ENCODE assay signal across 1 cellular context in genomic region chr1:235866913-235867850, GRCh38.
TF ChIP-seq lines count a peak whose summit lies in the region.

No MANE protein-coding gene starts in this region.

TF ChIP-seq in K562, 482 proteins besides CTCF, POLR2A, EP300 and RAD21 (continued from another document and continues in another):
- TF ChIP-seq, protein P1, sequence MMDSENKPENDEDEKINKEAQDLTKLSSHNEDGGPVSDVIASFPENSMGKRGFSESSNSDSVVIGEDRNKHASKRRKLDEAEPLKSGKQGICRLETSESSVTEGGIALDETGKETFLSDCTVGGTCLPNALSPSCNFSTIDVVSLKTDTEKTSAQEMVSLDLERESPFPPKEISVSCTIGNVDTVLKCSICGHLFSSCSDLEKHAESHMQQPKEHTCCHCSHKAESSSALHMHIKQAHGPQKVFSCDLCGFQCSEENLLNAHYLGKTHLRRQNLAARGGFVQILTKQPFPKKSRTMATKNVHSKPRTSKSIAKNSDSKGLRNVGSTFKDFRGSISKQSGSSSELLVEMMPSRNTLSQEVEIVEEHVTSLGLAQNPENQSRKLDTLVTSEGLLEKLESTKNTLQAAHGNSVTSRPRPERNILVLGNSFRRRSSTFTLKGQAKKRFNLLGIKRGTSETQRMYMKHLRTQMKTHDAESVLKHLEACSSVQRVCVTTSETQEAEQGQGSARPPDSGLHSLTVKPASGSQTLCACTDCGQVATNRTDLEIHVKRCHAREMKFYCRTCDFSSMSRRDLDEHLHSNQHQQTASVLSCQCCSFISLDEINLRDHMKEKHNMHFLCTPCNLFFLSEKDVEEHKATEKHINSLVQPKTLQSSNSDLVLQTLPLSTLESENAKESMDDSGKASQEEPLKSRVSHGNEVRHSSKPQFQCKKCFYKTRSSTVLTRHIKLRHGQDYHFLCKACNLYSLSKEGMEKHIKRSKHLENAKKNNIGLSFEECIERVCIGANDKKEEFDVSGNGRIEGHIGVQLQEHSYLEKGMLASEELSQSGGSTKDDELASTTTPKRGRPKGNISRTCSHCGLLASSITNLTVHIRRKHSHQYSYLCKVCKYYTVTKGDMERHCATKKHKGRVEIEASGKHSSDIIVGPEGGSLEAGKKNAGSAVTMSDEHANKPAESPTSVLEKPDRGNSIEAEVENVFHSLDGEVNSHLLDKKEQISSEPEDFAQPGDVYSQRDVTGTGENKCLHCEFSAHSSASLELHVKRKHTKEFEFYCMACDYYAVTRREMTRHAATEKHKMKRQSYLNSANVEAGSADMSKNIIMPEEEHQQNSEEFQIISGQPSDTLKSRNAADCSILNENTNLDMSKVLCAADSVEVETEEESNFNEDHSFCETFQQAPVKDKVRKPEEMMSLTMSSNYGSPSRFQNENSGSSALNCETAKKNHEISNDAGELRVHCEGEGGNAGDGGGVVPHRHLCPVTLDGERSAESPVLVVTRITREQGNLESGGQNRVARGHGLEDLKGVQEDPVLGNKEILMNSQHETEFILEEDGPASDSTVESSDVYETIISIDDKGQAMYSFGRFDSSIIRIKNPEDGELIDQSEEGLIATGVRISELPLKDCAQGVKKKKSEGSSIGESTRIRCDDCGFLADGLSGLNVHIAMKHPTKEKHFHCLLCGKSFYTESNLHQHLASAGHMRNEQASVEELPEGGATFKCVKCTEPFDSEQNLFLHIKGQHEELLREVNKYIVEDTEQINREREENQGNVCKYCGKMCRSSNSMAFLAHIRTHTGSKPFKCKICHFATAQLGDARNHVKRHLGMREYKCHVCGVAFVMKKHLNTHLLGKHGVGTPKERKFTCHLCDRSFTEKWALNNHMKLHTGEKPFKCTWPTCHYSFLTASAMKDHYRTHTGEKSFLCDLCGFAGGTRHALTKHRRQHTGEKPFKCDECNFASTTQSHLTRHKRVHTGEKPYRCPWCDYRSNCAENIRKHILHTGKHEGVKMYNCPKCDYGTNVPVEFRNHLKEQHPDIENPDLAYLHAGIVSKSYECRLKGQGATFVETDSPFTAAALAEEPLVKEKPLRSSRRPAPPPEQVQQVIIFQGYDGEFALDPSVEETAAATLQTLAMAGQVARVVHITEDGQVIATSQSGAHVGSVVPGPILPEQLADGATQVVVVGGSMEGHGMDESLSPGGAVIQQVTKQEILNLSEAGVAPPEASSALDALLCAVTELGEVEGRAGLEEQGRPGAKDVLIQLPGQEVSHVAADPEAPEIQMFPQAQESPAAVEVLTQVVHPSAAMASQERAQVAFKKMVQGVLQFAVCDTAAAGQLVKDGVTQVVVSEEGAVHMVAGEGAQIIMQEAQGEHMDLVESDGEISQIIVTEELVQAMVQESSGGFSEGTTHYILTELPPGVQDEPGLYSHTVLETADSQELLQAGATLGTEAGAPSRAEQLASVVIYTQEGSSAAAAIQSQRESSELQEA (IDR thresholded peaks at IDR 0.05; ENCODE audit: low read depth), result no peak
- peak in 1 of 3 experiments; percentile 26 for TF ChIP-seq YY1 (IDR thresholded peaks at IDR 0.05; ENCODE audit: borderline replicate concordance in 1 of 3, control insufficient read depth in 1 of 3, extremely low read depth in 1 of 3, insufficient read depth in 3 of 3, insufficient read length in 1 of 3, insufficient replicate concordance in 2 of 3, low read depth in 1 of 3, low read length in 2 of 3)
- TF ChIP-seq JUND (IDR thresholded peaks at IDR 0.05; ENCODE audit: borderline replicate concordance, low read depth, low read length), result peak; percentile 23; the same call in 1 of the 2 replicates
- TF ChIP-seq JUND (tag; IDR thresholded peaks at IDR 0.05; ENCODE audit: borderline replicate concordance, low read depth, low read length), result no peak
- TF ChIP-seq, protein P2, sequence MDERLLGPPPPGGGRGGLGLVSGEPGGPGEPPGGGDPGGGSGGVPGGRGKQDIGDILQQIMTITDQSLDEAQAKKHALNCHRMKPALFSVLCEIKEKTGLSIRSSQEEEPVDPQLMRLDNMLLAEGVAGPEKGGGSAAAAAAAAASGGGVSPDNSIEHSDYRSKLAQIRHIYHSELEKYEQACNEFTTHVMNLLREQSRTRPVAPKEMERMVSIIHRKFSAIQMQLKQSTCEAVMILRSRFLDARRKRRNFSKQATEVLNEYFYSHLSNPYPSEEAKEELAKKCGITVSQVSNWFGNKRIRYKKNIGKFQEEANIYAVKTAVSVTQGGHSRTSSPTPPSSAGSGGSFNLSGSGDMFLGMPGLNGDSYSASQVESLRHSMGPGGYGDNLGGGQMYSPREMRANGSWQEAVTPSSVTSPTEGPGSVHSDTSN (CRISPR knock-in tag; IDR thresholded peaks at IDR 0.05; ENCODE audit: low read depth), result no peak
- TF ChIP-seq, protein P2 (tag; conservative IDR thresholded peaks at IDR 0.05; ENCODE audit: low read depth), result no peak
- TF ChIP-seq CHCHD3 (CRISPR knock-in tag; IDR thresholded peaks at IDR 0.05), result 0 out of 2 replicates have a peak, but pooled peaks have one; percentile 27
- TF ChIP-seq HBP1 (CRISPR knock-in tag; IDR thresholded peaks at IDR 0.05), result 0 out of 2 replicates have a peak, but pooled peaks have one; percentile 8
- TF ChIP-seq ZBTB7A (IDR thresholded peaks at IDR 0.05; ENCODE audit: borderline replicate concordance, control insufficient read depth, low read depth, low read length), result peak; percentile 96
- peak; percentile 14; the same call in 1 of the 2 replicates for TF ChIP-seq TEAD4 (IDR thresholded peaks at IDR 0.05; ENCODE audit: low read length)
- TF ChIP-seq TEAD4 (CRISPR knock-in tag; IDR thresholded peaks at IDR 0.05; ENCODE audit: borderline replicate concordance), result no peak
- no peak for TF ChIP-seq ZNF655 (CRISPR knock-in tag; IDR thresholded peaks at IDR 0.05)
- TF ChIP-seq, protein P3, sequence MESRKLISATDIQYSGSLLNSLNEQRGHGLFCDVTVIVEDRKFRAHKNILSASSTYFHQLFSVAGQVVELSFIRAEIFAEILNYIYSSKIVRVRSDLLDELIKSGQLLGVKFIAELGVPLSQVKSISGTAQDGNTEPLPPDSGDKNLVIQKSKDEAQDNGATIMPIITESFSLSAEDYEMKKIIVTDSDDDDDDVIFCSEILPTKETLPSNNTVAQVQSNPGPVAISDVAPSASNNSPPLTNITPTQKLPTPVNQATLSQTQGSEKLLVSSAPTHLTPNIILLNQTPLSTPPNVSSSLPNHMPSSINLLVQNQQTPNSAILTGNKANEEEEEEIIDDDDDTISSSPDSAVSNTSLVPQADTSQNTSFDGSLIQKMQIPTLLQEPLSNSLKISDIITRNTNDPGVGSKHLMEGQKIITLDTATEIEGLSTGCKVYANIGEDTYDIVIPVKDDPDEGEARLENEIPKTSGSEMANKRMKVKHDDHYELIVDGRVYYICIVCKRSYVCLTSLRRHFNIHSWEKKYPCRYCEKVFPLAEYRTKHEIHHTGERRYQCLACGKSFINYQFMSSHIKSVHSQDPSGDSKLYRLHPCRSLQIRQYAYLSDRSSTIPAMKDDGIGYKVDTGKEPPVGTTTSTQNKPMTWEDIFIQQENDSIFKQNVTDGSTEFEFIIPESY (CRISPR knock-in tag; IDR thresholded peaks at IDR 0.05), result no peak
- no peak for TF ChIP-seq ARID3A (IDR thresholded peaks at IDR 0.05; ENCODE audit: borderline replicate concordance, low read depth, low read length)
- TF ChIP-seq CREB5 (CRISPR knock-in tag; IDR thresholded peaks at IDR 0.05), result no peak
- TF ChIP-seq POLR2H (tag; IDR thresholded peaks at IDR 0.05; ENCODE audit: low read depth), result peak; percentile 58
- no peak for TF ChIP-seq ZNF77 (CRISPR knock-in tag; IDR thresholded peaks at IDR 0.05)
- TF ChIP-seq TAF7 (tag; IDR thresholded peaks at IDR 0.05), result no peak
- TF ChIP-seq ZNF79 (CRISPR knock-in tag; IDR thresholded peaks at IDR 0.05; ENCODE audit: low read depth), result no peak
- TF ChIP-seq CTBP1 (IDR thresholded peaks at IDR 0.05; ENCODE audit: borderline replicate concordance), result peak; percentile 60; the same call in 1 of the 2 replicates
- peak; percentile 57; the same call in 1 of the 2 replicates for TF ChIP-seq NBN (IDR thresholded peaks at IDR 0.05; ENCODE audit: low read depth)
- TF ChIP-seq SP2 (IDR thresholded peaks at IDR 0.05; ENCODE audit: extremely low read depth, low read depth, low read length, poor library complexity, severe bottlenecking), result peak; percentile 34
- TF ChIP-seq, protein P4, sequence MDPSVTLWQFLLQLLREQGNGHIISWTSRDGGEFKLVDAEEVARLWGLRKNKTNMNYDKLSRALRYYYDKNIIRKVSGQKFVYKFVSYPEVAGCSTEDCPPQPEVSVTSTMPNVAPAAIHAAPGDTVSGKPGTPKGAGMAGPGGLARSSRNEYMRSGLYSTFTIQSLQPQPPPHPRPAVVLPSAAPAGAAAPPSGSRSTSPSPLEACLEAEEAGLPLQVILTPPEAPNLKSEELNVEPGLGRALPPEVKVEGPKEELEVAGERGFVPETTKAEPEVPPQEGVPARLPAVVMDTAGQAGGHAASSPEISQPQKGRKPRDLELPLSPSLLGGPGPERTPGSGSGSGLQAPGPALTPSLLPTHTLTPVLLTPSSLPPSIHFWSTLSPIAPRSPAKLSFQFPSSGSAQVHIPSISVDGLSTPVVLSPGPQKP (CRISPR knock-in tag; IDR thresholded peaks at IDR 0.05), result no peak
- no peak for TF ChIP-seq RBM14 (IDR thresholded peaks at IDR 0.05; ENCODE audit: borderline replicate concordance, insufficient read depth, low read depth, low read length)
- TF ChIP-seq ELF2 (CRISPR knock-in tag; IDR thresholded peaks at IDR 0.05), result no peak
- no peak for TF ChIP-seq ASH1L (IDR thresholded peaks at IDR 0.05; ENCODE audit: borderline replicate concordance, low read depth, partially characterized antibody)
- TF ChIP-seq, protein P5, sequence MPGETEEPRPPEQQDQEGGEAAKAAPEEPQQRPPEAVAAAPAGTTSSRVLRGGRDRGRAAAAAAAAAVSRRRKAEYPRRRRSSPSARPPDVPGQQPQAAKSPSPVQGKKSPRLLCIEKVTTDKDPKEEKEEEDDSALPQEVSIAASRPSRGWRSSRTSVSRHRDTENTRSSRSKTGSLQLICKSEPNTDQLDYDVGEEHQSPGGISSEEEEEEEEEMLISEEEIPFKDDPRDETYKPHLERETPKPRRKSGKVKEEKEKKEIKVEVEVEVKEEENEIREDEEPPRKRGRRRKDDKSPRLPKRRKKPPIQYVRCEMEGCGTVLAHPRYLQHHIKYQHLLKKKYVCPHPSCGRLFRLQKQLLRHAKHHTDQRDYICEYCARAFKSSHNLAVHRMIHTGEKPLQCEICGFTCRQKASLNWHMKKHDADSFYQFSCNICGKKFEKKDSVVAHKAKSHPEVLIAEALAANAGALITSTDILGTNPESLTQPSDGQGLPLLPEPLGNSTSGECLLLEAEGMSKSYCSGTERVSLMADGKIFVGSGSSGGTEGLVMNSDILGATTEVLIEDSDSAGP (CRISPR knock-in tag; IDR thresholded peaks at IDR 0.05), result no peak
- no peak for TF ChIP-seq PRPF4 (IDR thresholded peaks at IDR 0.05; ENCODE audit: insufficient read depth, low read depth, low read length, poor library complexity, severe bottlenecking)
- peak; percentile 3 for TF ChIP-seq CCNT2 (IDR thresholded peaks at IDR 0.05; ENCODE audit: borderline replicate concordance, extremely low read depth, insufficient read length, low read depth, low read length)
- no peak for TF ChIP-seq MECOM (CRISPR knock-in tag; IDR thresholded peaks at IDR 0.05)
- TF ChIP-seq MYC (IDR thresholded peaks at IDR 0.05; ENCODE audit: low read depth, low read length), result peak; percentile 17; the same call in 1 of the 2 replicates
- TF ChIP-seq MYC (CRISPR knock-in tag; IDR thresholded peaks at IDR 0.05; ENCODE audit: borderline replicate concordance, low read depth), result no peak
- no peak for TF ChIP-seq NEUROD1 (IDR thresholded peaks at IDR 0.05; ENCODE audit: borderline replicate concordance, low read depth, low read length, partially characterized antibody)
- peak in 1 of 2 experiments; percentile 41; a peak in 1 of 4 replicates for TF ChIP-seq TBL1XR1 (IDR thresholded peaks at IDR 0.05; ENCODE audit: low read length in 2 of 2)
